1 cellular context compared by ENCODE assay signal in the genomic region with DNA sequence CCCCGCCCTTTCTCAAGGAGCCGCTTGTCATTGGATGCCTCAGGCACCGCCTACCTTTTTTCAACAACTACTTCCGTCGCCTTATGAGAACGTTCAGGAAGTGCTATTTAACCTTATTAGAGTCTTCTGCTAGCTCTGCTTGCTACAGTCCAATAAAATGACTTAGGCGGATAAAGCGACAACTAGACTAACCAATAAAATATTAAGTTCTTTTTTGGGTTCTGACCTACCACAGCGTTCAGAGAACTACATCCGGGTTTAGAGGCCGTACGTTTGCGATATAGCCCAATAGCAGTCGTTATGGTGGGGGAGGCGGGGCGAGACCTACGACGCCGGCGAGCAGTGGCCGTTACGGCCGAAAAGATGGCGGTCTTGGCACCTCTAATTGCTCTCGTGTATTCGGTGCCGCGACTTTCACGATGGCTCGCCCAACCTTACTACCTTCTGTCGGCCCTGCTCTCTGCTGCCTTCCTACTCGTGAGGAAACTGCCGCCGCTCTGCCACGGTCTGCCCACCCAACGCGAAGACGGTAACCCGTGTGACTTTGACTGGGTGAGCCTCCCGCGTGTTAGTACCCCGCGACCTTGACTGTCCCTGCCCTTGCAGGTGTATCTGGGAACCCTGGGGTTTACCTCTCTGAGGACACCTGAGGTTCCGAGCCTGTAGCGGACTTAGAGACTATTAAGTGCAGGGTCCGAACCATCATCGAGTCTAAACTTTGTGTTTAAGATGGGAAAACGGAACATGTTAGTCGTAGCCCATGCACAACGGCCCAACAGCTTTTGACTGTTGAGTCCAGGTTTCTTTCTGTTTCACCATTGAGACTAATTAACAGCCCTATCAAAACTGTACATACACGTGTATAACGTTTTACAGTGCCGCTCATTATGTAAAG.
A peak's percentile ranks its signal among the peaks of the same experiment; 100 is the strongest.
TF ChIP-seq lines count a peak whose summit lies in the region.

A gene with protein sequence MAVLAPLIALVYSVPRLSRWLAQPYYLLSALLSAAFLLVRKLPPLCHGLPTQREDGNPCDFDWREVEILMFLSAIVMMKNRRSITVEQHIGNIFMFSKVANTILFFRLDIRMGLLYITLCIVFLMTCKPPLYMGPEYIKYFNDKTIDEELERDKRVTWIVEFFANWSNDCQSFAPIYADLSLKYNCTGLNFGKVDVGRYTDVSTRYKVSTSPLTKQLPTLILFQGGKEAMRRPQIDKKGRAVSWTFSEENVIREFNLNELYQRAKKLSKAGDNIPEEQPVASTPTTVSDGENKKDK (plus strand): TSS at position 338 of the 895 bp plus-strand sequence. CDS start 26 bp downstream, at position 364.

TF ChIP-seq in HepG2, 621 proteins besides CTCF, POLR2A, EP300 and RAD21 (continued from another document and continues in another):
- TF ChIP-seq, protein P1, sequence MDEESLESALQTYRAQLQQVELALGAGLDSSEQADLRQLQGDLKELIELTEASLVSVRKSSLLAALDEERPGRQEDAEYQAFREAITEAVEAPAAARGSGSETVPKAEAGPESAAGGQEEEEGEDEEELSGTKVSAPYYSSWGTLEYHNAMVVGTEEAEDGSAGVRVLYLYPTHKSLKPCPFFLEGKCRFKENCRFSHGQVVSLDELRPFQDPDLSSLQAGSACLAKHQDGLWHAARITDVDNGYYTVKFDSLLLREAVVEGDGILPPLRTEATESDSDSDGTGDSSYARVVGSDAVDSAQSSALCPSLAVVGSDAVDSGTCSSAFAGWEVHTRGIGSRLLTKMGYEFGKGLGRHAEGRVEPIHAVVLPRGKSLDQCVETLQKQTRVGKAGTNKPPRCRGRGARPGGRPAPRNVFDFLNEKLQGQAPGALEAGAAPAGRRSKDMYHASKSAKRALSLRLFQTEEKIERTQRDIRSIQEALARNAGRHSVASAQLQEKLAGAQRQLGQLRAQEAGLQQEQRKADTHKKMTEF (CRISPR knock-in tag; IDR thresholded peaks at IDR 0.05): no peak; the same call in none of the 2 replicates
- TF ChIP-seq ADNP (CRISPR knock-in tag; IDR thresholded peaks at IDR 0.05) (no peak), MTA3 (CRISPR knock-in tag; IDR thresholded peaks at IDR 0.05) (no peak), ZFP90 (CRISPR knock-in tag; IDR thresholded peaks at IDR 0.05; ENCODE audit: borderline replicate concordance) (peak; percentile 89; the same call in 1 of the 2 replicates), MBNL3 (CRISPR knock-in tag; conservative IDR thresholded peaks at IDR 0.05) (no peak), ZNF317 (CRISPR knock-in tag; IDR thresholded peaks at IDR 0.05) (no peak), JARID2 (CRISPR knock-in tag; IDR thresholded peaks at IDR 0.05; ENCODE audit: insufficient replicate concordance) (no peak), ZMYM4 (CRISPR knock-in tag; IDR thresholded peaks at IDR 0.05) (no peak), NR1H2 (CRISPR knock-in tag; IDR thresholded peaks at IDR 0.05; ENCODE audit: borderline replicate concordance, low read depth) (no peak), FOXP1 (IDR thresholded peaks at IDR 0.05) (no peak), FOXP1 (CRISPR knock-in tag; IDR thresholded peaks at IDR 0.05) (no peak), ZNF138 (CRISPR knock-in tag; IDR thresholded peaks at IDR 0.05; ENCODE audit: low read depth) (no peak), SRSF1 (optimal IDR thresholded peaks at IDR 0.05; ENCODE audit: low read depth, low read length) (no peak), ZNF430 (CRISPR knock-in tag; IDR thresholded peaks at IDR 0.05) (no peak), GTF3A (CRISPR knock-in tag; conservative IDR thresholded peaks at IDR 0.05) (no peak), SMYD3 (CRISPR knock-in tag; IDR thresholded peaks at IDR 0.05) (peak; percentile 75; the same call in 1 of the 2 replicates), NCOA5 (CRISPR knock-in tag; IDR thresholded peaks at IDR 0.05) (no peak), AGO1 (IDR thresholded peaks at IDR 0.05; ENCODE audit: low read depth, low read length, poor library complexity, severe bottlenecking) (no peak), ZNF432 (CRISPR knock-in tag; IDR thresholded peaks at IDR 0.05; ENCODE audit: borderline replicate concordance) (no peak), ZNF530 (CRISPR knock-in tag; IDR thresholded peaks at IDR 0.05; ENCODE audit: low read depth) (no peak), NFKB2 (CRISPR knock-in tag; IDR thresholded peaks at IDR 0.05; ENCODE audit: borderline replicate concordance) (peak; percentile 31; the same call in 1 of the 2 replicates), ZFY (CRISPR knock-in tag; IDR thresholded peaks at IDR 0.05) (no peak; the same call in 1 of the 2 replicates), ZNF562 (CRISPR knock-in tag; IDR thresholded peaks at IDR 0.05; ENCODE audit: borderline replicate concordance) (no peak), KLF11 (CRISPR knock-in tag; IDR thresholded peaks at IDR 0.05) (no peak), HOXD1 (CRISPR knock-in tag; IDR thresholded peaks at IDR 0.05) (no peak), BORCS8-MEF2B (CRISPR knock-in tag; IDR thresholded peaks at IDR 0.05) (peak; percentile 89)
- TF ChIP-seq, protein P2, sequence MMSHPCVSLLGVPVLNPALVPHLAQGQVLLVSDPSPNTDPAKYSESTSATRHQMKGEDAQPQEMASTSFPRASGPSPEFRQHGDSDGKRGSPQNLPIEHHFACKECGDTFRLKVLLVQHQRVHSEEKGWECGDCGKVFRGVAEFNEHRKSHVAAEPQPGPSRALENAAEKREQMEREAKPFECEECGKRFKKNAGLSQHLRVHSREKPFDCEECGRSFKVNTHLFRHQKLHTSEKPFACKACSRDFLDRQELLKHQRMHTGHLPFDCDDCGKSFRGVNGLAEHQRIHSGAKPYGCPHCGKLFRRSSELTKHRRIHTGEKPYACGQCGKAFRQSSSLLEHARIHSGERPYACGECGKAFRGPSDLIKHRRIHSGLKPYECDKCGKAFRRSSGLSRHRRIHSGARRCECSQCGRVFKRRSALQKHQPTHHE (CRISPR knock-in tag; IDR thresholded peaks at IDR 0.05; ENCODE audit: borderline replicate concordance): 0 out of 2 replicates have a peak, but pooled peaks have one; percentile 51
- TF ChIP-seq, protein P3, sequence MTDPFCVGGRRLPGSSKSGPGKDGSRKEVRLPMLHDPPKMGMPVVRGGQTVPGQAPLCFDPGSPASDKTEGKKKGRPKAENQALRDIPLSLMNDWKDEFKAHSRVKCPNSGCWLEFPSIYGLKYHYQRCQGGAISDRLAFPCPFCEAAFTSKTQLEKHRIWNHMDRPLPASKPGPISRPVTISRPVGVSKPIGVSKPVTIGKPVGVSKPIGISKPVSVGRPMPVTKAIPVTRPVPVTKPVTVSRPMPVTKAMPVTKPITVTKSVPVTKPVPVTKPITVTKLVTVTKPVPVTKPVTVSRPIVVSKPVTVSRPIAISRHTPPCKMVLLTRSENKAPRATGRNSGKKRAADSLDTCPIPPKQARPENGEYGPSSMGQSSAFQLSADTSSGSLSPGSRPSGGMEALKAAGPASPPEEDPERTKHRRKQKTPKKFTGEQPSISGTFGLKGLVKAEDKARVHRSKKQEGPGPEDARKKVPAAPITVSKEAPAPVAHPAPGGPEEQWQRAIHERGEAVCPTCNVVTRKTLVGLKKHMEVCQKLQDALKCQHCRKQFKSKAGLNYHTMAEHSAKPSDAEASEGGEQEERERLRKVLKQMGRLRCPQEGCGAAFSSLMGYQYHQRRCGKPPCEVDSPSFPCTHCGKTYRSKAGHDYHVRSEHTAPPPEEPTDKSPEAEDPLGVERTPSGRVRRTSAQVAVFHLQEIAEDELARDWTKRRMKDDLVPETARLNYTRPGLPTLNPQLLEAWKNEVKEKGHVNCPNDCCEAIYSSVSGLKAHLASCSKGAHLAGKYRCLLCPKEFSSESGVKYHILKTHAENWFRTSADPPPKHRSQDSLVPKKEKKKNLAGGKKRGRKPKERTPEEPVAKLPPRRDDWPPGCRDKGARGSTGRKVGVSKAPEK (CRISPR knock-in tag; IDR thresholded peaks at IDR 0.05; ENCODE audit: borderline replicate concordance): no peak
- TF ChIP-seq, protein P4, sequence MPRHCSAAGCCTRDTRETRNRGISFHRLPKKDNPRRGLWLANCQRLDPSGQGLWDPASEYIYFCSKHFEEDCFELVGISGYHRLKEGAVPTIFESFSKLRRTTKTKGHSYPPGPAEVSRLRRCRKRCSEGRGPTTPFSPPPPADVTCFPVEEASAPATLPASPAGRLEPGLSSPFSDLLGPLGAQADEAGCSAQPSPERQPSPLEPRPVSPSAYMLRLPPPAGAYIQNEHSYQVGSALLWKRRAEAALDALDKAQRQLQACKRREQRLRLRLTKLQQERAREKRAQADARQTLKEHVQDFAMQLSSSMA (CRISPR knock-in tag; IDR thresholded peaks at IDR 0.05): no peak
- TF ChIP-seq, protein P5, sequence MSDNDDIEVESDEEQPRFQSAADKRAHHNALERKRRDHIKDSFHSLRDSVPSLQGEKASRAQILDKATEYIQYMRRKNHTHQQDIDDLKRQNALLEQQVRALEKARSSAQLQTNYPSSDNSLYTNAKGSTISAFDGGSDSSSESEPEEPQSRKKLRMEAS (IDR thresholded peaks at IDR 0.05): peak; percentile 80
- TF ChIP-seq, protein P6, sequence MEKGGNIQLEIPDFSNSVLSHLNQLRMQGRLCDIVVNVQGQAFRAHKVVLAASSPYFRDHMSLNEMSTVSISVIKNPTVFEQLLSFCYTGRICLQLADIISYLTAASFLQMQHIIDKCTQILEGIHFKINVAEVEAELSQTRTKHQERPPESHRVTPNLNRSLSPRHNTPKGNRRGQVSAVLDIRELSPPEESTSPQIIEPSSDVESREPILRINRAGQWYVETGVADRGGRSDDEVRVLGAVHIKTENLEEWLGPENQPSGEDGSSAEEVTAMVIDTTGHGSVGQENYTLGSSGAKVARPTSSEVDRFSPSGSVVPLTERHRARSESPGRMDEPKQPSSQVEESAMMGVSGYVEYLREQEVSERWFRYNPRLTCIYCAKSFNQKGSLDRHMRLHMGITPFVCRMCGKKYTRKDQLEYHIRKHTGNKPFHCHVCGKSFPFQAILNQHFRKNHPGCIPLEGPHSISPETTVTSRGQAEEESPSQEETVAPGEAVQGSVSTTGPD (CRISPR knock-in tag; IDR thresholded peaks at IDR 0.05): no peak
- TF ChIP-seq, protein P7, sequence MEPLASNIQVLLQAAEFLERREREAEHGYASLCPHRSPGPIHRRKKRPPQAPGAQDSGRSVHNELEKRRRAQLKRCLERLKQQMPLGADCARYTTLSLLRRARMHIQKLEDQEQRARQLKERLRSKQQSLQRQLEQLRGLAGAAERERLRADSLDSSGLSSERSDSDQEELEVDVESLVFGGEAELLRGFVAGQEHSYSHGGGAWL (CRISPR knock-in tag; IDR thresholded peaks at IDR 0.05): no peak
- TF ChIP-seq, protein P8, sequence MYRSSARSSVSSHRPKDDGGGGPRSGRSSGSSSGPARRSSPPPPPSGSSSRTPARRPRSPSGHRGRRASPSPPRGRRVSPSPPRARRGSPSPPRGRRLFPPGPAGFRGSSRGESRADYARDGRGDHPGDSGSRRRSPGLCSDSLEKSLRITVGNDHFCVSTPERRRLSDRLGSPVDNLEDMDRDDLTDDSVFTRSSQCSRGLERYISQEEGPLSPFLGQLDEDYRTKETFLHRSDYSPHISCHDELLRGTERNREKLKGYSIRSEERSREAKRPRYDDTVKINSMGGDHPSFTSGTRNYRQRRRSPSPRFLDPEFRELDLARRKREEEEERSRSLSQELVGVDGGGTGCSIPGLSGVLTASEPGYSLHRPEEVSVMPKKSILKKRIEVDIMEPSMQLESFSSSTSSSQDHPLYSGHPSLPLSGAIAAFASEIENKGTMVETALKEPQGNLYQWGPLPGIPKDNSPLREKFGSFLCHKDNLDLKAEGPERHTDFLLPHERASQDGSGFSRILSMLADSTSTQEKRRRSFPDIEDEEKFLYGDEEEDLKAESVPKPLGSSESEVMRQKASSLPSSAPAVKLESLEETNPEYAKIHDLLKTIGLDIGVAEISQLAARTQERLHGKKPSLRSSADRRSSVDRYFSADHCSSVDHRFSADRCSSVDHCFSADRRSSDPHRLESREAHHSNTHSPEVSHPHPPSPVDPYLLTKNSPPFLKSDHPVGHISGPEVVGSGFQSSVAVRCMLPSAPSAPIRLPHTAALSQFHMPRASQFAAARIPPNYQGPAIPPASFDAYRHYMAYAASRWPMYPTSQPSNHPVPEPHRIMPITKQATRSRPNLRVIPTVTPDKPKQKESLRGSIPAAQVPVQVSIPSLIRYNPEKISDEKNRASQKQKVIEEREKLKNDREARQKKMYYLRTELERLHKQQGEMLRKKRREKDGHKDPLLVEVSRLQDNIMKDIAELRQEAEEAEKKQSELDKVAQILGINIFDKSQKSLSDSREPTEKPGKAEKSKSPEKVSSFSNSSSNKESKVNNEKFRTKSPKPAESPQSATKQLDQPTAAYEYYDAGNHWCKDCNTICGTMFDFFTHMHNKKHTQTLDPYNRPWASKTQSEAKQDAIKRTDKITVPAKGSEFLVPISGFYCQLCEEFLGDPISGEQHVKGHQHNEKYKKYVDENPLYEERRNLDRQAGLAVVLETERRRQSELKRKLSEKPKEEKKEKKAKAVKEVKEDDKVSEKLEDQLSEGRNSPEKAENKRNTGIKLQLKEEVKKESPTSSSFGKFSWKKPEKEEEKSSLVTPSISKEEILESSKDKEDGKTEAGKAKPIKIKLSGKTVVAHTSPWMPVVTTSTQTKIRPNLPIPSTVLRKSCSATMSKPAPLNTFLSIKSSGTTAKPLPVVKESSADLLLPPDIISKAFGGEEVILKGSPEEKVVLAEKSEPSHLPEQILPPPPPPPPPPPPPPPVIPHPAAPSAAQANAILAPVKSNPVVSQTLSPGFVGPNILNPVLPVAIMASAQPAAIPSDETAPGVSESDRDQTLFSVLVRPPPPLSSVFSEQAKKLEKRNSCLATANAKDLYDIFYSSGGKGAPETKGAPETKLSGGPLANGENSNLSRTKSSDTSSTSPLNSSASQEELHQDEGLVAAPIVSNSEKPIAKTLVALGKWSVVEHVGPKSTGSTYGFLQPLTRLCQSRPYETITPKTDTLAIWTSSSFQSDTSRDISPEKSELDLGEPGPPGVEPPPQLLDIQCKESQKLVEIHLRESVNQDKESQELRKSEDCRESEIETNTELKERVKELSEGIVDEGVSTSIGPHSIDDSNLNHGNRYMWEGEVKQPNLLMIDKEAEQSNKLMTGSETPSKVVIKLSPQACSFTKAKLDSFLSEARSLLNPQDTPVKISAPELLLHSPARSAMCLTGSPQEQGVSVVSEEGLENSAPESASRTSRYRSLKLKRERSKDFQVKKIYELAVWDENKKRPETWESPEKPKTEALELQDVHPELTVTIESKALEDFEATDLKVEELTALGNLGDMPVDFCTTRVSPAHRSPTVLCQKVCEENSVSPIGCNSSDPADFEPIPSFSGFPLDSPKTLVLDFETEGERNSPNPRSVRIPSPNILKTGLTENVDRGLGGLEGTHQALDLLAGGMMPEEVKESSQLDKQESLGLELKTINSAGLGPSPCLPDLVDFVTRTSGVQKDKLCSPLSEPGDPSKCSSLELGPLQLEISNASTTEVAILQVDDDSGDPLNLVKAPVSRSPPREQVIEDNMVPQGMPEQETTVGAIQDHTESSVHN (CRISPR knock-in tag; IDR thresholded peaks at IDR 0.05): no peak
- TF ChIP-seq, protein P9, sequence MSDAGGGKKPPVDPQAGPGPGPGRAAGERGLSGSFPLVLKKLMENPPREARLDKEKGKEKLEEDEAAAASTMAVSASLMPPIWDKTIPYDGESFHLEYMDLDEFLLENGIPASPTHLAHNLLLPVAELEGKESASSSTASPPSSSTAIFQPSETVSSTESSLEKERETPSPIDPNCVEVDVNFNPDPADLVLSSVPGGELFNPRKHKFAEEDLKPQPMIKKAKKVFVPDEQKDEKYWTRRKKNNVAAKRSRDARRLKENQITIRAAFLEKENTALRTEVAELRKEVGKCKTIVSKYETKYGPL (CRISPR knock-in tag; IDR thresholded peaks at IDR 0.05): no peak
- TF ChIP-seq, protein P10, sequence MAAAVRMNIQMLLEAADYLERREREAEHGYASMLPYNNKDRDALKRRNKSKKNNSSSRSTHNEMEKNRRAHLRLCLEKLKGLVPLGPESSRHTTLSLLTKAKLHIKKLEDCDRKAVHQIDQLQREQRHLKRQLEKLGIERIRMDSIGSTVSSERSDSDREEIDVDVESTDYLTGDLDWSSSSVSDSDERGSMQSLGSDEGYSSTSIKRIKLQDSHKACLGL (CRISPR knock-in tag; IDR thresholded peaks at IDR 0.05): no peak
- TF ChIP-seq, protein P11, sequence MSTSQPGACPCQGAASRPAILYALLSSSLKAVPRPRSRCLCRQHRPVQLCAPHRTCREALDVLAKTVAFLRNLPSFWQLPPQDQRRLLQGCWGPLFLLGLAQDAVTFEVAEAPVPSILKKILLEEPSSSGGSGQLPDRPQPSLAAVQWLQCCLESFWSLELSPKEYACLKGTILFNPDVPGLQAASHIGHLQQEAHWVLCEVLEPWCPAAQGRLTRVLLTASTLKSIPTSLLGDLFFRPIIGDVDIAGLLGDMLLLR (CRISPR knock-in tag; IDR thresholded peaks at IDR 0.05): no peak
